ENCODE assay signal across 1 cellular context in genomic region chr22:42856865-42857704, GRCh38.
TF ChIP-seq lines count a peak whose summit lies in the region.

A gene with protein sequence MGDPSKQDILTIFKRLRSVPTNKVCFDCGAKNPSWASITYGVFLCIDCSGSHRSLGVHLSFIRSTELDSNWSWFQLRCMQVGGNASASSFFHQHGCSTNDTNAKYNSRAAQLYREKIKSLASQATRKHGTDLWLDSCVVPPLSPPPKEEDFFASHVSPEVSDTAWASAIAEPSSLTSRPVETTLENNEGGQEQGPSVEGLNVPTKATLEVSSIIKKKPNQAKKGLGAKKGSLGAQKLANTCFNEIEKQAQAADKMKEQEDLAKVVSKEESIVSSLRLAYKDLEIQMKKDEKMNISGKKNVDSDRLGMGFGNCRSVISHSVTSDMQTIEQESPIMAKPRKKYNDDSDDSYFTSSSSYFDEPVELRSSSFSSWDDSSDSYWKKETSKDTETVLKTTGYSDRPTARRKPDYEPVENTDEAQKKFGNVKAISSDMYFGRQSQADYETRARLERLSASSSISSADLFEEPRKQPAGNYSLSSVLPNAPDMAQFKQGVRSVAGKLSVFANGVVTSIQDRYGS (minus strand): TSS chr22:42857273. CDS start chr22:42857182, 91 bp downstream.

TF ChIP-seq in K562, 482 proteins besides CTCF, POLR2A, EP300 and RAD21 (continued from another document and continues in another):
- TF ChIP-seq, protein P1, sequence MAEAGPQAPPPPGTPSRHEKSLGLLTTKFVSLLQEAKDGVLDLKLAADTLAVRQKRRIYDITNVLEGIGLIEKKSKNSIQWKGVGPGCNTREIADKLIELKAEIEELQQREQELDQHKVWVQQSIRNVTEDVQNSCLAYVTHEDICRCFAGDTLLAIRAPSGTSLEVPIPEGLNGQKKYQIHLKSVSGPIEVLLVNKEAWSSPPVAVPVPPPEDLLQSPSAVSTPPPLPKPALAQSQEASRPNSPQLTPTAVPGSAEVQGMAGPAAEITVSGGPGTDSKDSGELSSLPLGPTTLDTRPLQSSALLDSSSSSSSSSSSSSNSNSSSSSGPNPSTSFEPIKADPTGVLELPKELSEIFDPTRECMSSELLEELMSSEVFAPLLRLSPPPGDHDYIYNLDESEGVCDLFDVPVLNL (CRISPR knock-in tag; IDR thresholded peaks at IDR 0.05; ENCODE audit: low read depth) = no peak
- TF ChIP-seq, protein P2, sequence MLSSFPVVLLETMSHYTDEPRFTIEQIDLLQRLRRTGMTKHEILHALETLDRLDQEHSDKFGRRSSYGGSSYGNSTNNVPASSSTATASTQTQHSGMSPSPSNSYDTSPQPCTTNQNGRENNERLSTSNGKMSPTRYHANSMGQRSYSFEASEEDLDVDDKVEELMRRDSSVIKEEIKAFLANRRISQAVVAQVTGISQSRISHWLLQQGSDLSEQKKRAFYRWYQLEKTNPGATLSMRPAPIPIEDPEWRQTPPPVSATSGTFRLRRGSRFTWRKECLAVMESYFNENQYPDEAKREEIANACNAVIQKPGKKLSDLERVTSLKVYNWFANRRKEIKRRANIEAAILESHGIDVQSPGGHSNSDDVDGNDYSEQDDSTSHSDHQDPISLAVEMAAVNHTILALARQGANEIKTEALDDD (IDR thresholded peaks at IDR 0.05) = no peak
- TF ChIP-seq, protein P3, sequence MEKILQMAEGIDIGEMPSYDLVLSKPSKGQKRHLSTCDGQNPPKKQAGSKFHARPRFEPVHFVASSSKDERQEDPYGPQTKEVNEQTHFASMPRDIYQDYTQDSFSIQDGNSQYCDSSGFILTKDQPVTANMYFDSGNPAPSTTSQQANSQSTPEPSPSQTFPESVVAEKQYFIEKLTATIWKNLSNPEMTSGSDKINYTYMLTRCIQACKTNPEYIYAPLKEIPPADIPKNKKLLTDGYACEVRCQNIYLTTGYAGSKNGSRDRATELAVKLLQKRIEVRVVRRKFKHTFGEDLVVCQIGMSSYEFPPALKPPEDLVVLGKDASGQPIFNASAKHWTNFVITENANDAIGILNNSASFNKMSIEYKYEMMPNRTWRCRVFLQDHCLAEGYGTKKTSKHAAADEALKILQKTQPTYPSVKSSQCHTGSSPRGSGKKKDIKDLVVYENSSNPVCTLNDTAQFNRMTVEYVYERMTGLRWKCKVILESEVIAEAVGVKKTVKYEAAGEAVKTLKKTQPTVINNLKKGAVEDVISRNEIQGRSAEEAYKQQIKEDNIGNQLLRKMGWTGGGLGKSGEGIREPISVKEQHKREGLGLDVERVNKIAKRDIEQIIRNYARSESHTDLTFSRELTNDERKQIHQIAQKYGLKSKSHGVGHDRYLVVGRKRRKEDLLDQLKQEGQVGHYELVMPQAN (IDR thresholded peaks at IDR 0.05; ENCODE audit: borderline replicate concordance) = peak; percentile 14; the same call in 1 of the 2 replicates
- TF ChIP-seq NR2C1 (IDR thresholded peaks at IDR 0.05) = no peak
- TF ChIP-seq NR2C1 (tag; IDR thresholded peaks at IDR 0.05) = no peak
- TF ChIP-seq ZKSCAN8 (CRISPR knock-in tag; IDR thresholded peaks at IDR 0.05) = no peak
- TF ChIP-seq, protein P4, sequence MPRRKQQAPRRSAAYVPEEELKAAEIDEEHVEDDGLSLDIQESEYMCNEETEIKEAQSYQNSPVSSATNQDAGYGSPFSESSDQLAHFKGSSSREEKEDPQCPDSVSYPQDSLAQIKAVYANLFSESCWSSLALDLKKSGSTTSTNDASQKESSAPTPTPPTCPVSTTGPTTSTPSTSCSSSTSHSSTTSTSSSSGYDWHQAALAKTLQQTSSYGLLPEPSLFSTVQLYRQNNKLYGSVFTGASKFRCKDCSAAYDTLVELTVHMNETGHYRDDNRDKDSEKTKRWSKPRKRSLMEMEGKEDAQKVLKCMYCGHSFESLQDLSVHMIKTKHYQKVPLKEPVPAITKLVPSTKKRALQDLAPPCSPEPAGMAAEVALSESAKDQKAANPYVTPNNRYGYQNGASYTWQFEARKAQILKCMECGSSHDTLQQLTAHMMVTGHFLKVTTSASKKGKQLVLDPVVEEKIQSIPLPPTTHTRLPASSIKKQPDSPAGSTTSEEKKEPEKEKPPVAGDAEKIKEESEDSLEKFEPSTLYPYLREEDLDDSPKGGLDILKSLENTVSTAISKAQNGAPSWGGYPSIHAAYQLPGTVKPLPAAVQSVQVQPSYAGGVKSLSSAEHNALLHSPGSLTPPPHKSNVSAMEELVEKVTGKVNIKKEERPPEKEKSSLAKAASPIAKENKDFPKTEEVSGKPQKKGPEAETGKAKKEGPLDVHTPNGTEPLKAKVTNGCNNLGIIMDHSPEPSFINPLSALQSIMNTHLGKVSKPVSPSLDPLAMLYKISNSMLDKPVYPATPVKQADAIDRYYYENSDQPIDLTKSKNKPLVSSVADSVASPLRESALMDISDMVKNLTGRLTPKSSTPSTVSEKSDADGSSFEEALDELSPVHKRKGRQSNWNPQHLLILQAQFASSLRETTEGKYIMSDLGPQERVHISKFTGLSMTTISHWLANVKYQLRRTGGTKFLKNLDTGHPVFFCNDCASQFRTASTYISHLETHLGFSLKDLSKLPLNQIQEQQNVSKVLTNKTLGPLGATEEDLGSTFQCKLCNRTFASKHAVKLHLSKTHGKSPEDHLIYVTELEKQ (CRISPR knock-in tag; IDR thresholded peaks at IDR 0.05) = no peak
- peak; percentile 98 for TF ChIP-seq ZBTB33 (CRISPR knock-in tag; IDR thresholded peaks at IDR 0.05)
- TF ChIP-seq NEUROD1 (IDR thresholded peaks at IDR 0.05; ENCODE audit: borderline replicate concordance, low read depth, low read length, partially characterized antibody) = no peak
- peak in 1 of 2 experiments; percentile 82; a peak in 1 of 3 replicates for TF ChIP-seq CBX3 (IDR thresholded peaks at IDR 0.05; ENCODE audit: borderline replicate concordance in 1 of 2, low read length in 2 of 2)
- TF ChIP-seq UBTF (IDR thresholded peaks at IDR 0.05; ENCODE audit: borderline replicate concordance in 1 of 2, low read depth in 2 of 2, low read length in 2 of 2) = peak in 1 of 2 experiments; percentile 73; a peak in 1 of 4 replicates
- no peak for TF ChIP-seq ZNF174 (CRISPR knock-in tag; IDR thresholded peaks at IDR 0.05)
- no peak for TF ChIP-seq KLF16 (IDR thresholded peaks at IDR 0.05)
- 0 out of 2 replicates have a peak, but pooled peaks have one; percentile 16 for TF ChIP-seq ERF (CRISPR knock-in tag; IDR thresholded peaks at IDR 0.05)
- no peak for TF ChIP-seq ZNF436 (CRISPR knock-in tag; IDR thresholded peaks at IDR 0.05)
- no peak for TF ChIP-seq ZBTB8A (IDR thresholded peaks at IDR 0.05; ENCODE audit: partially characterized antibody)
- peak; percentile 52; the same call in 1 of the 2 replicates for TF ChIP-seq MTA3 (IDR thresholded peaks at IDR 0.05; ENCODE audit: borderline replicate concordance)
- TF ChIP-seq, protein P5, sequence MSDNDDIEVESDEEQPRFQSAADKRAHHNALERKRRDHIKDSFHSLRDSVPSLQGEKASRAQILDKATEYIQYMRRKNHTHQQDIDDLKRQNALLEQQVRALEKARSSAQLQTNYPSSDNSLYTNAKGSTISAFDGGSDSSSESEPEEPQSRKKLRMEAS (CRISPR knock-in tag; IDR thresholded peaks at IDR 0.05) = peak; percentile 92
- TF ChIP-seq ZC3H8 (IDR thresholded peaks at IDR 0.05) = no peak
- no peak for TF ChIP-seq ZNF561 (CRISPR knock-in tag; conservative IDR thresholded peaks at IDR 0.05)
- TF ChIP-seq ZNF75A (CRISPR knock-in tag; IDR thresholded peaks at IDR 0.05) = no peak
- TF ChIP-seq, protein P6, sequence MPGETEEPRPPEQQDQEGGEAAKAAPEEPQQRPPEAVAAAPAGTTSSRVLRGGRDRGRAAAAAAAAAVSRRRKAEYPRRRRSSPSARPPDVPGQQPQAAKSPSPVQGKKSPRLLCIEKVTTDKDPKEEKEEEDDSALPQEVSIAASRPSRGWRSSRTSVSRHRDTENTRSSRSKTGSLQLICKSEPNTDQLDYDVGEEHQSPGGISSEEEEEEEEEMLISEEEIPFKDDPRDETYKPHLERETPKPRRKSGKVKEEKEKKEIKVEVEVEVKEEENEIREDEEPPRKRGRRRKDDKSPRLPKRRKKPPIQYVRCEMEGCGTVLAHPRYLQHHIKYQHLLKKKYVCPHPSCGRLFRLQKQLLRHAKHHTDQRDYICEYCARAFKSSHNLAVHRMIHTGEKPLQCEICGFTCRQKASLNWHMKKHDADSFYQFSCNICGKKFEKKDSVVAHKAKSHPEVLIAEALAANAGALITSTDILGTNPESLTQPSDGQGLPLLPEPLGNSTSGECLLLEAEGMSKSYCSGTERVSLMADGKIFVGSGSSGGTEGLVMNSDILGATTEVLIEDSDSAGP (CRISPR knock-in tag; IDR thresholded peaks at IDR 0.05) = no peak
- no peak for TF ChIP-seq HDAC6 (IDR thresholded peaks at IDR 0.05; ENCODE audit: low read depth, low read length)
- TF ChIP-seq ZNF282 (CRISPR knock-in tag; IDR thresholded peaks at IDR 0.05) = peak; percentile 89; the same call in 1 of the 2 replicates
- TF ChIP-seq ZNF589 (CRISPR knock-in tag; IDR thresholded peaks at IDR 0.05; ENCODE audit: low read depth) = peak; percentile 73; the same call in 1 of the 2 replicates
- TF ChIP-seq, protein P7, sequence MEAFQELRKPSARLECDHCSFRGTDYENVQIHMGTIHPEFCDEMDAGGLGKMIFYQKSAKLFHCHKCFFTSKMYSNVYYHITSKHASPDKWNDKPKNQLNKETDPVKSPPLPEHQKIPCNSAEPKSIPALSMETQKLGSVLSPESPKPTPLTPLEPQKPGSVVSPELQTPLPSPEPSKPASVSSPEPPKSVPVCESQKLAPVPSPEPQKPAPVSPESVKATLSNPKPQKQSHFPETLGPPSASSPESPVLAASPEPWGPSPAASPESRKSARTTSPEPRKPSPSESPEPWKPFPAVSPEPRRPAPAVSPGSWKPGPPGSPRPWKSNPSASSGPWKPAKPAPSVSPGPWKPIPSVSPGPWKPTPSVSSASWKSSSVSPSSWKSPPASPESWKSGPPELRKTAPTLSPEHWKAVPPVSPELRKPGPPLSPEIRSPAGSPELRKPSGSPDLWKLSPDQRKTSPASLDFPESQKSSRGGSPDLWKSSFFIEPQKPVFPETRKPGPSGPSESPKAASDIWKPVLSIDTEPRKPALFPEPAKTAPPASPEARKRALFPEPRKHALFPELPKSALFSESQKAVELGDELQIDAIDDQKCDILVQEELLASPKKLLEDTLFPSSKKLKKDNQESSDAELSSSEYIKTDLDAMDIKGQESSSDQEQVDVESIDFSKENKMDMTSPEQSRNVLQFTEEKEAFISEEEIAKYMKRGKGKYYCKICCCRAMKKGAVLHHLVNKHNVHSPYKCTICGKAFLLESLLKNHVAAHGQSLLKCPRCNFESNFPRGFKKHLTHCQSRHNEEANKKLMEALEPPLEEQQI (IDR thresholded peaks at IDR 0.05) = no peak
- TF ChIP-seq, protein P8, sequence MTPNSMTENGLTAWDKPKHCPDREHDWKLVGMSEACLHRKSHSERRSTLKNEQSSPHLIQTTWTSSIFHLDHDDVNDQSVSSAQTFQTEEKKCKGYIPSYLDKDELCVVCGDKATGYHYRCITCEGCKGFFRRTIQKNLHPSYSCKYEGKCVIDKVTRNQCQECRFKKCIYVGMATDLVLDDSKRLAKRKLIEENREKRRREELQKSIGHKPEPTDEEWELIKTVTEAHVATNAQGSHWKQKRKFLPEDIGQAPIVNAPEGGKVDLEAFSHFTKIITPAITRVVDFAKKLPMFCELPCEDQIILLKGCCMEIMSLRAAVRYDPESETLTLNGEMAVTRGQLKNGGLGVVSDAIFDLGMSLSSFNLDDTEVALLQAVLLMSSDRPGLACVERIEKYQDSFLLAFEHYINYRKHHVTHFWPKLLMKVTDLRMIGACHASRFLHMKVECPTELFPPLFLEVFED (CRISPR knock-in tag; conservative IDR thresholded peaks at IDR 0.05) = no peak
- TF ChIP-seq SRF (CRISPR knock-in tag; IDR thresholded peaks at IDR 0.05) = 0 out of 4 replicates have a peak, but pooled peaks of 1 of the 2 experiments have one; percentile 17
- TF ChIP-seq FIP1L1 (IDR thresholded peaks at IDR 0.05; ENCODE audit: low read depth, low read length, poor library complexity, severe bottlenecking) = no peak
- TF ChIP-seq CTCFL (IDR thresholded peaks at IDR 0.05; ENCODE audit: borderline replicate concordance, insufficient read depth, low read depth, low read length, poor library complexity, severe bottlenecking) = no peak
- no peak for TF ChIP-seq RFX1 (IDR thresholded peaks at IDR 0.05)
- peak in 1 of 2 experiments; percentile 87; a peak in 2 of 4 replicates for TF ChIP-seq TEAD1 (CRISPR knock-in tag; IDR thresholded peaks at IDR 0.05)
- no peak for TF ChIP-seq NELFE (IDR thresholded peaks at IDR 0.05; ENCODE audit: insufficient read depth, insufficient read length)
- TF ChIP-seq MXI1 (IDR thresholded peaks at IDR 0.05; ENCODE audit: low read depth, low read length) = 0 out of 2 replicates have a peak, but pooled peaks have one; percentile 18
- no peak for TF ChIP-seq TSC22D4 (tag; IDR thresholded peaks at IDR 0.05)
